ENCODE assay signal across 8 cellular contexts in genomic region chr17:21213005-21213404, GRCh38. TPM values are rescaled to one million over a fixed set of nuclear protein-coding genes. Genes with fewer than 3 reads are reported as not detected.
A peak's percentile ranks its signal among the peaks of the same experiment; 100 is the strongest.
DNase-seq lines count a peak whose midpoint lies in the region; ATAC-seq and TF ChIP-seq lines count a peak whose summit lies in the region.

No MANE protein-coding gene starts in this region.

- intact Hi-C loops in activated B cell treated with CpG ODN at 0.5 μM for 24 hours (cut with micrococcal nuclease), result loop anchor here (5.0 kb wide), 2 partner anchors 191 to 1056 kb away; no protein-coding TSS in a partner anchor
- intact Hi-C loops in right cardiac atrium (cut with DNase I), result loop anchor here in 3 of 4 donors (5.0 to 10.0 kb wide), 2 partner anchors 86 to 88 kb away; partner anchors contain the start of gene DHRS7B (in 3 of the 3)

- no peak overlapping the region for H2AK5ac ChIP-seq in H9 (ENCODE audit: insufficient read length, low read length)

- H3K56ac ChIP-seq in H9 (ENCODE audit: insufficient read length, low read depth, low read length), result no peak overlapping the region

- H3K27ac Mint-ChIP-seq in H9, result peak overlapping the region in 2 of 3 experiments; percentile 95 to 99; a peak in 5 of 7 replicates
- H3K27ac Mint-ChIP-seq in activated B cell treated with CpG ODN at 0.5 μM for 24 hours, result peak overlapping the region; percentile 59

- no peak overlapping the region for H4K5ac ChIP-seq in H9 (ENCODE audit: insufficient read length, low read depth, low read length)

- no peak overlapping the region for H3K4ac ChIP-seq in H9 (ENCODE audit: low read depth, low read length)

- POLR2A ChIA-PET in activated B cell treated with CpG ODN at 0.5 μM for 24 hours (lab: Charles Lee), result interaction anchor here (0.5 to 3.2 kb wide), 6 partner anchors 9 to 170 kb away, joined by 3 to 20 read pairs (median 7); partner anchors contain the start of genes NATD1 and USP22

- no peak overlapping the region for H2BK5ac ChIP-seq in H9 (ENCODE audit: insufficient read length, low read length)

- no peak overlapping the region for H3K23ac ChIP-seq in H9 (ENCODE audit: insufficient read length, low read depth, low read length)

- H2BK120ac ChIP-seq in H9 (ENCODE audit: low read depth, low read length, poor library complexity, severe bottlenecking), result no peak overlapping the region

- no peak overlapping the region for H3K14ac ChIP-seq in H9 (ENCODE audit: insufficient read depth, low read length)

- no peak overlapping the region for H2BK12ac ChIP-seq in H9 (ENCODE audit: insufficient read length, low read depth, low read length)

- CTCF ChIA-PET in activated B cell treated with CpG ODN at 0.5 μM for 24 hours (lab: Charles Lee), result interaction anchor here (1.6 kb wide), 1 partner anchor 94 kb away, joined by 5 read pairs; no protein-coding TSS in a partner anchor

- H3K4me3 ChIP-seq in right cardiac atrium (ENCODE audit: low read length) (peak overlapping the region; percentile 85), skin epidermis (peak overlapping the region; percentile 64 to 99 (median 89))

- H3K9me3 Mint-ChIP-seq in H9 (no peaks in the 10 kb centered on the region), activated B cell treated with CpG ODN at 0.5 μM for 24 hours (no peaks in the 10 kb centered on the region)

- H3K23me2 ChIP-seq in H9 (ENCODE audit: insufficient read length, low read depth, low read length, poor library complexity, severe bottlenecking), result peaks cover 17% of the 10 kb centered on the region

- H3K9ac ChIP-seq in H9 (ENCODE audit: extremely low read depth, insufficient read length, low read length), result peak overlapping the region; percentile 95

- H3K27me3 Mint-ChIP-seq in H9 (ENCODE audit: low read depth) (no peaks in the 10 kb centered on the region; the same call in 1 of the 2 replicates), activated B cell treated with CpG ODN at 0.5 μM for 24 hours (no peaks in the 10 kb centered on the region)

- peaks cover 2% of the 10 kb centered on the region; the same call in 1 of the 2 replicates for H3K4me1 ChIP-seq in H9 (ENCODE audit: insufficient read depth, low read length)
- H3K4me1 ChIP-seq in right cardiac atrium (ENCODE audit: control insufficient read depth, insufficient read depth, low read length), result peaks cover 16% of the 10 kb centered on the region

- no peak for TF ChIP-seq CTCF in H9 (conservative IDR thresholded peaks at IDR 0.05)
- no peak for TF ChIP-seq CTCF in activated B cell treated with CpG ODN at 0.5 μM for 24 hours (IDR thresholded peaks at IDR 0.05)
- no peak for TF ChIP-seq CTCF in omental fat pad (IDR thresholded peaks at IDR 0.05)

- H3T11ph ChIP-seq in H9 (ENCODE audit: low read length), result no peak overlapping the region

- H2BK20ac ChIP-seq in H9 (ENCODE audit: low read depth, low read length, poor library complexity, severe bottlenecking), result no peak overlapping the region

- peak overlapping the region; percentile 97 for H3K4me2 ChIP-seq in H9 (ENCODE audit: insufficient read depth, insufficient read length, low read length)

- no peak overlapping the region for H4K91ac ChIP-seq in H9 (ENCODE audit: insufficient read length, low read depth, low read length)

- no peak for DNase-seq in H9
- no peak for DNase-seq in activated B cell treated with CpG ODN at 0.5 μM for 24 hours
- no peak for DNase-seq in right cardiac atrium
- no peak for DNase-seq in NCI-H2171 (lab: John Stamatoyannopoulos, UW)
- no peak for DNase-seq in Ammon's horn (ENCODE audit: low spot score)
- no peak for DNase-seq in omental fat pad (ENCODE audit: low spot score)
- DNase-seq in activated effector memory CD4-positive, alpha-beta T cell treated with Interleukin-2 at 50 U/mL for 16 hours, result no peak

- peaks cover 4% of the 10 kb centered on the region for H3K79me1 ChIP-seq in H9 (ENCODE audit: insufficient read depth, low read depth, low read length, poor library complexity, severe bottlenecking)

- no peaks in the 10 kb centered on the region for H3K27me3 ChIP-seq in H9 (ENCODE audit: insufficient read depth, low read length)
- H3K27me3 ChIP-seq in right cardiac atrium (ENCODE audit: control insufficient read depth, insufficient read depth), result no peaks in the 10 kb centered on the region

- ATAC-seq in activated B cell treated with CpG ODN at 0.5 μM for 24 hours (ENCODE audit: low read depth), result no peak
- ATAC-seq in right cardiac atrium, result no peak
- no peak for ATAC-seq in omental fat pad (ENCODE audit: low FRiP score)

- no peak overlapping the region for H3K27ac ChIP-seq in H9 (ENCODE audit: insufficient read length, low read depth, low read length)
- no peak overlapping the region for H3K27ac ChIP-seq in right cardiac atrium (ENCODE audit: low read length)
- H3K27ac ChIP-seq in skin epidermis, result peak overlapping the region in 20 of 21 experiments; percentile 91 to 99 (median 96)

- WGBS in H9 (ENCODE audit: extremely low coverage, insufficient read length, low lambda C conversion rate), result no CpG with 5 or more reads among the region's 5 CpGs
- 9% methylated on average over 5 of the region's 5 CpGs for WGBS in right cardiac atrium

- H3K9me3 ChIP-seq in H9 (ENCODE audit: control insufficient read depth, low read depth, low read length) (no peaks in the 10 kb centered on the region), right cardiac atrium (ENCODE audit: control insufficient read depth, low read length) (no peaks in the 10 kb centered on the region)

- no peak overlapping the region for H3K18ac ChIP-seq in H9 (ENCODE audit: insufficient read length, low read depth, low read length)

- H4K8ac ChIP-seq in H9 (replicated peaks; ENCODE audit: insufficient read length, low read depth, low read length), result no peak overlapping the region

- H3K4me3 Mint-ChIP-seq in H9 (peak overlapping the region; percentile 93 to 97), activated B cell treated with CpG ODN at 0.5 μM for 24 hours (peak overlapping the region; percentile 89)

- H2AFZ ChIP-seq in H9 (ENCODE audit: low read length), result no peak overlapping the region

- H2BK15ac ChIP-seq in H9 (ENCODE audit: low read depth, low read length), result no peak overlapping the region

- peaks cover 3% of the 10 kb centered on the region for H4K20me1 ChIP-seq in H9 (ENCODE audit: control insufficient read depth, insufficient read depth, insufficient read length)

- H3K36me3 Mint-ChIP-seq in H9 (ENCODE audit: insufficient read depth in 1 of 3, low read depth in 3 of 3), result peaks cover 9 to 25% (median 11%) of the 10 kb centered on the region in 3 experiments; a peak in 6 of 7 replicates
- H3K36me3 Mint-ChIP-seq in activated B cell treated with CpG ODN at 0.5 μM for 24 hours (ENCODE audit: low read depth), result peaks cover 19% of the 10 kb centered on the region

- peaks cover 53% of the 10 kb centered on the region for H3K79me2 ChIP-seq in H9 (ENCODE audit: insufficient read depth, low read length)

- H3K4me1 Mint-ChIP-seq in H9 (peaks cover 44 to 47% of the 10 kb centered on the region in 2 experiments), activated B cell treated with CpG ODN at 0.5 μM for 24 hours (peaks cover 48% of the 10 kb centered on the region)

RNA-seq across cellular contexts. Expression of gene TMEM11, which starts 1.0 kb away (rescaled TPM):
- 32.5 and 34.3 TPM in 2 replicates for total RNA-seq in H9 (2021)
- total RNA-seq in activated B cell treated with CpG ODN at 0.5 μM for 24 hours, result 21.2 and 22.2 TPM in 2 replicates
- total RNA-seq in right cardiac atrium, result 10 to 100 TPM; 26.2 to 30.7 (median 27.5) TPM
- polyA plus RNA-seq in right cardiac atrium, result 46.2 TPM
- 10 to 100 TPM; 24.9 to 41.3 (median 34.0) TPM for total RNA-seq in omental fat pad

RNA-seq across cellular contexts. Expression of gene NATD1, which starts 40.2 kb away (rescaled TPM):
- total RNA-seq in H9 (2021) (7.3 and 7.5 TPM in 2 replicates), activated B cell treated with CpG ODN at 0.5 μM for 24 hours (1.5 and 1.7 TPM in 2 replicates), right cardiac atrium (10 to 100 TPM in 3 of 4 donors, 1 to 10 TPM in 1; 8.1 to 15.7 (median 12.1) TPM), omental fat pad (10 to 100 TPM in 2 of 4 donors, 1 to 10 TPM in 2; 7.5 to 19.1 (median 9.6) TPM)
- 10.9 TPM for polyA plus RNA-seq in right cardiac atrium

Comparison
In these comparisons a context has a peak if more than half of its experiments do, and no peak if none do; other contexts are left out.
1. H3K27ac ChIP-seq: peak in skin epidermis (20 of 21); none in H9 (single experiment) and right cardiac atrium (single experiment).